In the genomic region with DNA sequence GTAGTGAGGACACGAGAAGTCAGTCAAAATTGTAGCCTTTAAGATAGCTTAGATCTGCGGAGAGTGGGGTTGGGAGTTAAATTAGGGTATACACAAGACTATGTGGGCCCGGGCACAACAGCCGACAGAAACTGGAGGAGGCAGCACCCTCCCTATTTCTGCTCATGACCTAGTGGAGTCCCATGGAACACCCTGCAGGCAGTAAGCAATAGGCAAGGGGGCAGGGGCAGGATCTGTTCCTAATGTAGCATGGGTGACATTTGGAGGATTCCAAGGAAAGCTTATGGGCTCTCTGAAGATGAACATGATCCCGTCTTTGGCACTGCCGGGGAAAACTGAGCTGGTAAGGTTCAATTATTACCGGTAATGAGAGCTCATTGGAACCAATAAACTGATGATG, we compare ENCODE assay signal across 9 cellular contexts.
"Had no signal": no experiment of that assay in that cellular context is flagged by ENCODE, and none has a peak within 500 bp of the region (broad histone marks: within the 10 kb centered on the region; RNA-seq: fewer than 3 reads in every experiment).

No MANE protein-coding gene starts in this region.

- H3K9me3 Mint-ChIP-seq: HFFc6 had no signal

- H3K4me3 Mint-ChIP-seq: HFFc6 had no signal

- H3K9me3 ChIP-seq: HAP-1 had no signal

- ATAC-seq: HCT116, K562 had no signal

- H3K4me3 ChIP-seq: GM23248, HAP-1, K562 had no signal

- DNase-seq: GM23248, GOT3, H7, HFFc6, IMR-90, KG1 had no signal

- H3K36me3 ChIP-seq: HAP-1 had no signal

- H3K9ac ChIP-seq: GM23248 had no signal

- H3K27ac Mint-ChIP-seq: HFFc6 had no signal

- H3K27ac ChIP-seq: GM23248 had no signal
